In the genomic region with DNA sequence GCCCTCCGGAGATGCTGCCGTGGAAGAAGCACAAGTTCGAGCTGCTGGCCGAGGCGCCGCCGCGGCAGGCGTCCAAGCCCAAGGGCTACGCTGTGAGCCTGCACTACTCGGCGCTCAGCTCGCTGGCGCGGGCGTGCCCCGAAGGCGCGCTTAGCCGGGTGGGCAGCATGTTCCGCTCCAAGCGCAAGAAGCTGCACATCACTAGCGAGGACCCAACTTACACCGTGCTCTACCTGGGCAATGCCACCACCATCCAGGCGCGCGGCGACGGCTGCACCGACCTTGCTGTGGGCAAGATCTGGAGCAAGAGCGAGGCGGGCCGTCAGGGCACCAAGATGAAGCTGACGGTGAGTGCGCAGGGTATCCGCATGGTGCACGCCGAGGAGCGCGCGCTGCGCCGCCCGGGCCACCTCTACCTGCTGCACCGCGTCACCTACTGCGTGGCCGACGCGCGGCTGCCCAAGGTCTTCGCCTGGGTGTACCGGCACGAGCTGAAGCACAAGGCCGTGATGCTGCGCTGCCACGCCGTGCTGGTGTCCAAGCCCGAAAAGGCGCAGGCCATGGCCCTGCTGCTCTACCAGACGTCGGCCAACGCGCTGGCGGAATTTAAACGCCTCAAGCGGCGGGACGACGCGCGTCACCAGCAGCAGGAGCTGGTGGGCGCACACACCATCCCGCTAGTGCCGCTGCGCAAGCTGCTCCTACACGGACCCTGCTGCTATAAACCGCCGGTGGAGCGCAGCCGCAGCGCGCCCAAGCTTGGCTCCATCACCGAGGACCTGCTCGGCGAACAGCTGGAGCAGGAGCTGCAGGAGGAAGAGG, we compare ENCODE assay signal across 8 cellular contexts. TPM values are rescaled to one million over a fixed set of nuclear protein-coding genes. Genes with fewer than 3 reads are reported as not detected.
DNase-seq lines count a peak whose midpoint lies in the region; ATAC-seq and TF ChIP-seq lines count a peak whose summit lies in the region.

No MANE protein-coding gene starts in this region.

- H3K4me3 ChIP-seq in HL-60 (replicated peaks; ENCODE audit: insufficient read depth, low read length) = peak overlapping the region; percentile 72
- H3K4me3 ChIP-seq in fibroblast of pulmonary artery (replicated peaks; ENCODE audit: low read depth, low read length) = peak overlapping the region; percentile 90

- H3K4me1 Mint-ChIP-seq in nephron = peaks cover 52% of the 10 kb centered on the region

- no peaks in the 10 kb centered on the region for H3K36me3 Mint-ChIP-seq in nephron (ENCODE audit: low read depth)

- peak overlapping the region; percentile 76 for H3K27ac ChIP-seq in HL-60 (replicated peaks)

- H3K9me3 Mint-ChIP-seq in nephron = no peaks in the 10 kb centered on the region

- H3K27me3 Mint-ChIP-seq in nephron (ENCODE audit: low read depth) = peaks cover 29% of the 10 kb centered on the region

- H3K4me3 Mint-ChIP-seq in nephron = peak overlapping the region; percentile 92 to 99 (median 98)

- TF ChIP-seq CTCF in HL-60 (IDR thresholded peaks at IDR 0.05; ENCODE audit: insufficient read depth, low read length) (no peak), fibroblast of pulmonary artery (IDR thresholded peaks at IDR 0.05; ENCODE audit: low read length, missing control alignments) (no peak), nephron (IDR thresholded peaks at IDR 0.05; ENCODE audit: unreplicated experiment in 3 of 3) (no peak), omental fat pad (IDR thresholded peaks at IDR 0.05) (no peak)

- ATAC-seq in omental fat pad (ENCODE audit: low FRiP score) (no peak), HG02970 (IDR thresholded peaks at IDR 0.05; ENCODE audit: low FRiP score, unreplicated experiment) (no peak)

- H3K27me3 ChIP-seq in HL-60 (ENCODE audit: insufficient read depth, poor library complexity, severe bottlenecking) = no peaks in the 10 kb centered on the region

- DNase-seq in DMS79 (lab: John Stamatoyannopoulos, UW) (peak; percentile 46), HL-60 (ENCODE audit: low read depth in 1 of 2, low spot score in 1 of 2) (peak in 1 of 2 experiments; percentile 23), fibroblast of pulmonary artery (ENCODE audit: low read depth) (peak; percentile 58), pons (ENCODE audit: low spot score) (no peak), omental fat pad (ENCODE audit: low spot score) (no peak)
- DNase-seq in activated T-cell treated with anti-CD3 and anti-CD28 coated beads, Interleukin-2, amount 50 U/mL, for 1 hour = peak; percentile 54

- H3K27ac Mint-ChIP-seq in nephron = peak overlapping the region in 2 of 3 experiments; percentile 36 to 85

RNA-seq across cellular contexts. Expression of a gene that starts 1.3 kb away (rescaled TPM):
- total RNA-seq in omental fat pad = 10 to 100 TPM; 13.0 to 59.3 (median 31.7) TPM

RNA-seq across cellular contexts. Expression of a gene that starts 15.0 kb away (rescaled TPM):
- 10 to 100 TPM; 34.4 to 82.5 (median 35.2) TPM for total RNA-seq in omental fat pad

RNA-seq across cellular contexts. Expression of a gene that starts 53.8 kb away (rescaled TPM):
- total RNA-seq in omental fat pad = 10 to 100 TPM in 1 of 4 donors, 1 to 10 TPM in 3; 3.3 to 26.8 (median 7.5) TPM

Comparison
In these comparisons a context has a peak if more than half of its experiments do, and no peak if none do; other contexts are left out.
1. DNase-seq: peak in DMS79 (single experiment), activated T-cell treated with anti-CD3 and anti-CD28 coated beads, Interleukin-2, amount 50 U/mL, for 1 hour (single experiment) and fibroblast of pulmonary artery (single experiment); none in pons (single experiment) and omental fat pad (single experiment).